In the genomic region with DNA sequence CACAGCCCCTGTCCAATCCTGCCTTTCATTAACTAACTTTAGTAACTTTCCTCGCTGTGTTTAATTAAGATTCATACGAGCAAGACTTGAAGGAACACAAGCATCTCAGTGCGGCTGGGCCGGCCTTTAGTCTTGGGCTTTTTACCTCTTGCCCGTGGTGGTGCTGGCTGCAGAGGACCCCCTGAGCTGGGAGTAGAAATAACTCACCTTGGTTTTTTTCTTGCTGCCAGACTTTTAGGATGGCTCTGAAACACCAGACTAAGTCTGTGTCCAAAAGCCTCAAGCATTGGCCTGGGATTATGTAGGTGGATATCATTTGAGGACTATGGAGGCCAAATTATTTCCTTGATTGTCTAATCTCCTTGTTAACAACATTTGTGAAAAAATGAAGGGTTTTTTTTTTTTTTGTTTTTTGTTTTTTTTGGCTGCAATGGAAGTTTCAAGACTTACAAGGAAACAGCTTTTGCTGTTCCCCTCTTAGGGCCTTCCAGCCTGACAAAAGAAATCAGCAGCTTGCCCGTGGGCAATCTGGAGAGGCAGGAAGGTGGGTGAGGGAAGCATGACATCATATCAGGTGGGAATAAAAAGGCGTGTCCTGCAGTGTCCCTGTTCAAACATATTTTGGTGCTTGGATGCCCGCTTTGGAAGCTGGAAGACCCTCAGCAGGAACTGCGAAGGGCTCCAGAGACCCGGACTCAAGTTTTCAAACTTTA, we compare ENCODE assay signal across 20 cellular contexts. TPM values are rescaled to one million over a fixed set of nuclear protein-coding genes. Genes with fewer than 3 reads are reported as not detected.
"Had no signal": no experiment of that assay in that cellular context is flagged by ENCODE, and none has a peak within 500 bp of the region (broad histone marks: within the 10 kb centered on the region; RNA-seq: fewer than 3 reads in every experiment).

No MANE protein-coding gene starts in this region.

- H3K9me3 ChIP-seq: ascending aorta, colonic mucosa, gastroesophageal sphincter, left lung, prostate gland, spleen, tibial nerve had no signal

- H3K4me1 ChIP-seq: colonic mucosa, gastroesophageal sphincter, left lung, prostate gland, spleen had no signal

- H3K4me3 Mint-ChIP-seq: activated CD4-positive, alpha-beta memory T cell treated with anti-CD3 and anti-CD28 coated beads for 36 hours; activated T-cell treated with anti-CD3 and anti-CD28 coated beads, Interleukin-2, amount 50 U/mL, for 4 hours; memory B cell; stimulated activated memory B cell treated with anti-CD40 and anti-IgM and Interleukin-4, amounts not matched to agents 10 μg/mL and 1 μg/mL and 100 μg/mL, for 72 hours had no signal

- H3K9me3 Mint-ChIP-seq: activated CD4-positive, alpha-beta memory T cell treated with anti-CD3 and anti-CD28 coated beads for 36 hours had no signal

- H3K36me3 Mint-ChIP-seq: activated CD4-positive, alpha-beta memory T cell treated with anti-CD3 and anti-CD28 coated beads for 36 hours; stimulated activated memory B cell treated with anti-CD40 and anti-IgM and Interleukin-4, amounts not matched to agents 10 μg/mL and 1 μg/mL and 100 μg/mL, for 72 hours had no signal

- H3K36me3 ChIP-seq: ascending aorta, cardiac muscle cell, colonic mucosa, gastroesophageal sphincter, left lung, prostate gland, spleen, tibial nerve had no signal

- H3K4me3 ChIP-seq: ascending aorta, cardiac muscle cell, colonic mucosa, gastroesophageal sphincter, left lung, prostate gland, spleen, tibial nerve had no signal

- H3K27me3 ChIP-seq: ascending aorta, cardiac muscle cell, colonic mucosa, left lung, tibial nerve had no signal

- H3K27ac Mint-ChIP-seq: activated CD4-positive, alpha-beta memory T cell treated with anti-CD3 and anti-CD28 coated beads for 36 hours; memory B cell; stimulated activated memory B cell treated with anti-CD40 and anti-IgM and Interleukin-4, amounts not matched to agents 10 μg/mL and 1 μg/mL and 100 μg/mL, for 72 hours had no signal

- DNase-seq: activated CD4-positive, alpha-beta memory T cell treated with anti-CD3 and anti-CD28 coated beads for 36 hours; activated CD4-positive, alpha-beta T cell treated with anti-CD3 and anti-CD28 coated beads for 1 hour; activated gamma-delta T cell treated with Interleukin-2 at 50 U/mL for 16 hours; activated T-cell treated with anti-CD3 and anti-CD28 coated beads, Interleukin-2, amount 50 U/mL, for 4 hours; colonic mucosa; effector CD8-positive, alpha-beta T cell; islet precursor cell; left lung; stimulated activated CD4-positive, alpha-beta T cell treated with anti-CD3 and anti-CD28 coated beads, Interleukin-1b, Interleukin-23, amount 100 ng/mL, for 48 hours; T1000 had no signal

- H3K27ac ChIP-seq: ascending aorta, cardiac muscle cell, colonic mucosa, gastroesophageal sphincter, left lung, prostate gland, spleen, tibial nerve had no signal

- ATAC-seq: activated T-cell treated with anti-CD3 and anti-CD28 coated beads, Interleukin-2, amount 50 U/mL, for 4 hours; gastroesophageal sphincter; left lung; sciatic nerve; stimulated activated memory B cell treated with anti-CD40 and anti-IgM and Interleukin-4, amounts not matched to agents 10 μg/mL and 1 μg/mL and 100 μg/mL, for 72 hours had no signal

- H3K27me3 Mint-ChIP-seq: activated CD4-positive, alpha-beta memory T cell treated with anti-CD3 and anti-CD28 coated beads for 36 hours had no signal

RNA-seq across cellular contexts. Expression of gene SMIM38, which starts 44.0 kb away (rescaled TPM):
- total RNA-seq: epithelial cell of proximal tubule had no signal
